Comparison of ENCODE assay signal across 8 cellular contexts in the genomic region with DNA sequence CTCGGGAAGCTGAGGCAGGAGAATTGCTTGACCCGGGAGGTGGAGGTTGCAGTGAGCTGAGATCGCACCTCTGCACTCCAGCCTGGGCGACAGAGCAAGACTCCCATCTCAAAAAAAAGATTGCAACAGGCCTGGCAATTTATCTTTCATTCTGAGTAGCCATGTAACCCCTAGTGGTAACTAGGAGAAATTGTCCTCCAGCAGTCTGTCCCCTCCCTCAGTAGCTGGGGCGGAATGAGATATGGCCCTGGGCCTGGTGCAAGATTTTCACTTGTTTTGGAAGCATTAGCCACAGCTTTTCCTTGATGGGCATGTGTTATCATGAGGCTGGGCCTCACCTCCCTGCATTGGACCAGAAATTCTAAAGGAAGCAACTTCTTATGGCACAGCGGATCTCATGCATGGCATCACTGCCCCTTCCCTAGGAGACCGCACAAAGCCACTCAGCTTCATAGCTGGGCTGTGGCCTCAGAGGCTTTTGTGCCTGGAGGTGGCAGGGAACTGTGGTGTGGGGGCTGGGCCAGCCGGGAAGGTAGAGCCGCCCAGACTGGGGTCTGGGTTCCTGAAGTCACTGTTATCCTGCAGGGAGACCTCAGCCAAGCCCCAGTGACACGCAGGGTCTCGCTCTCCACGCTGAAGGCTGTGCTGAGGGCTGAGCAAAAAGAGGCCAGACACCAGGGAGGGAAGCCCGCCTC. TPM values are rescaled to one million over a fixed set of nuclear protein-coding genes. Genes with fewer than 3 reads are reported as not detected.
DNase-seq lines count a peak whose midpoint lies in the region; ATAC-seq, FAIRE-seq and TF ChIP-seq lines count a peak whose summit lies in the region.

No MANE protein-coding gene starts in this region.

- peaks cover 0 to 2% of the 10 kb centered on the region in 2 donors for H3K27me3 Mint-ChIP-seq in CD8-positive, alpha-beta memory T cell
- no peaks in the 10 kb centered on the region for H3K27me3 Mint-ChIP-seq in activated CD4-positive, alpha-beta T cell treated with anti-CD3 and anti-CD28 coated beads, Interleukin-2, amount 10 ng/mL, durations not matched to agents 7 days and 5 days

- TF ChIP-seq CTCF in D721Med (IDR thresholded peaks at IDR 0.05; ENCODE audit: insufficient read depth, missing control alignments) (peak; percentile 26), IMR-90 (conservative IDR thresholded peaks at IDR 0.05; ENCODE audit: low read depth, low read length) (peak; percentile 42), adrenal gland (IDR thresholded peaks at IDR 0.05) (peak; percentile 31 to 49 (median 43))

- no peaks in the 10 kb centered on the region for H3K9me1 ChIP-seq in IMR-90 (ENCODE audit: insufficient read depth, low read length)

- no peak overlapping the region for H3K27ac ChIP-seq in IMR-90 (ENCODE audit: insufficient read depth, low read length)
- no peak overlapping the region for H3K27ac ChIP-seq in adrenal gland
- H3K27ac ChIP-seq in CD8-positive, alpha-beta memory T cell (ENCODE audit: low read depth, low read length) = no peak overlapping the region

- no peak overlapping the region for H3K56ac ChIP-seq in IMR-90 (ENCODE audit: extremely low read depth, insufficient read depth, low read length)

- DNase-seq in D721Med (ENCODE audit: insufficient read length, low spot score) (peak; percentile 59), IMR-90 (peak; percentile 28), adrenal gland (peak in 1 of 7 donors; percentile 24), kidney tubule cell (ENCODE audit: low spot score) (peak; percentile 29), NCI-H187 (lab: John Stamatoyannopoulos, UW) (no peak)
- DNase-seq in CD8-positive, alpha-beta memory T cell = no peak
- no peak for DNase-seq in activated CD4-positive, alpha-beta T cell treated with anti-CD3 and anti-CD28 coated beads, Interleukin-2, amount 10 ng/mL, durations not matched to agents 7 days and 5 days

- H3K27me3 ChIP-seq in IMR-90 (ENCODE audit: control insufficient read depth, insufficient read depth, low read length) = no peaks in the 10 kb centered on the region
- no peaks in the 10 kb centered on the region for H3K27me3 ChIP-seq in adrenal gland
- H3K27me3 ChIP-seq in CD8-positive, alpha-beta memory T cell (ENCODE audit: insufficient read depth, low read length, poor library complexity, severe bottlenecking) = no peaks in the 10 kb centered on the region

- H3K4me2 ChIP-seq in IMR-90 (ENCODE audit: low read depth, low read length) = no peak overlapping the region

- FAIRE-seq in D721Med (lab: Jason Lieb, UNC) = no peak

- H2AK9ac ChIP-seq in IMR-90 (replicated peaks; ENCODE audit: low read depth, low read length, poor library complexity) = peak overlapping the region; percentile 81

- H3K9me3 Mint-ChIP-seq in CD8-positive, alpha-beta memory T cell = no peaks in the 10 kb centered on the region
- H3K9me3 Mint-ChIP-seq in activated CD4-positive, alpha-beta T cell treated with anti-CD3 and anti-CD28 coated beads, Interleukin-2, amount 10 ng/mL, durations not matched to agents 7 days and 5 days = no peaks in the 10 kb centered on the region

- no peak overlapping the region for H2BK5ac ChIP-seq in IMR-90 (ENCODE audit: low read depth, low read length, poor library complexity, severe bottlenecking)

- BruUV-seq in IMR-90 (replicated peaks; lab: Mats Ljungman, UMichigan) = no TSS peak

- no peak overlapping the region for H3K14ac ChIP-seq in IMR-90 (replicated peaks; ENCODE audit: low read depth, low read length)

- H4K91ac ChIP-seq in IMR-90 (ENCODE audit: insufficient read depth, low read depth, low read length) = no peak overlapping the region

- peaks cover 0 to 6% (median 0%) of the 10 kb centered on the region in 3 donors for H3K36me3 Mint-ChIP-seq in CD8-positive, alpha-beta memory T cell
- no peaks in the 10 kb centered on the region for H3K36me3 Mint-ChIP-seq in activated CD4-positive, alpha-beta T cell treated with anti-CD3 and anti-CD28 coated beads, Interleukin-2, amount 10 ng/mL, durations not matched to agents 7 days and 5 days (ENCODE audit: low read depth)

- H2AFZ ChIP-seq in IMR-90 (replicated peaks; ENCODE audit: low read length, poor library complexity) = no peak overlapping the region

- no peak overlapping the region for H2BK15ac ChIP-seq in IMR-90 (ENCODE audit: low read depth, low read length)

- peak; percentile 68 for ATAC-seq in IMR-90 (ENCODE audit: low read depth)
- no peak for ATAC-seq in HG03442 (IDR thresholded peaks at IDR 0.05; ENCODE audit: unreplicated experiment)

- H3K4me1 Mint-ChIP-seq in CD8-positive, alpha-beta memory T cell = peaks cover 0 to 2% (median 1%) of the 10 kb centered on the region in 3 donors
- no peaks in the 10 kb centered on the region for H3K4me1 Mint-ChIP-seq in activated CD4-positive, alpha-beta T cell treated with anti-CD3 and anti-CD28 coated beads, Interleukin-2, amount 10 ng/mL, durations not matched to agents 7 days and 5 days

- H2BK120ac ChIP-seq in IMR-90 (ENCODE audit: low read depth, low read length) = no peak overlapping the region

- peaks cover 7% of the 10 kb centered on the region; the same call in 1 of the 2 replicates for H3K36me3 ChIP-seq in IMR-90 (ENCODE audit: control insufficient read depth, insufficient read depth, low read length)
- H3K36me3 ChIP-seq in adrenal gland (replicated peaks in 1 of 2) = no peaks in the 10 kb centered on the region
- H3K36me3 ChIP-seq in CD8-positive, alpha-beta memory T cell (ENCODE audit: insufficient read depth, low read length) = no peaks in the 10 kb centered on the region

- H3K9ac ChIP-seq in IMR-90 (ENCODE audit: low read depth, low read length) = no peak overlapping the region

- H3K4me1 ChIP-seq in IMR-90 (ENCODE audit: control insufficient read depth, insufficient read depth, low read length) = 0 out of 2 replicates have a peak, but pooled peaks cover 1% of the 10 kb centered on the region
- no peaks in the 10 kb centered on the region for H3K4me1 ChIP-seq in adrenal gland (replicated peaks in 1 of 2)
- H3K4me1 ChIP-seq in CD8-positive, alpha-beta memory T cell (ENCODE audit: insufficient read depth, low read length) = no peaks in the 10 kb centered on the region

- H4K5ac ChIP-seq in IMR-90 (ENCODE audit: low read depth, low read length) = no peak overlapping the region

- H2AK5ac ChIP-seq in IMR-90 (ENCODE audit: low read depth, low read length) = no peak overlapping the region

- CTCF ChIA-PET in IMR-90 (lab: Yijun Ruan, JAX) = interaction anchor here (0.5 to 0.7 kb wide), 3 partner anchors 45 to 163 kb away, joined by 3 to 7 read pairs (median 4); no protein-coding TSS in a partner anchor
- CTCF ChIA-PET in CD8-positive, alpha-beta memory T cell (lab: Charles Lee) = interaction anchor here (1.3 to 2.6 kb wide), 2 partner anchors 10 to 36 kb away, joined by 4 to 10 read pairs; no protein-coding TSS in a partner anchor
- CTCF ChIA-PET in activated CD4-positive, alpha-beta T cell treated with anti-CD3 and anti-CD28 coated beads, Interleukin-2, amount 10 ng/mL, durations not matched to agents 7 days and 5 days (lab: Charles Lee) = interaction anchor here (0.5 to 1.1 kb wide), 4 partner anchors 24 to 257 kb away, joined by 3 read pairs; no protein-coding TSS in a partner anchor

- H3K4me3 ChIP-seq in IMR-90 (ENCODE audit: insufficient read depth, low read depth, low read length) (no peak overlapping the region), adrenal gland (no peak overlapping the region)
- H3K4me3 ChIP-seq in CD8-positive, alpha-beta memory T cell (ENCODE audit: low read length) = no peak overlapping the region

- H3K18ac ChIP-seq in IMR-90 (ENCODE audit: low read depth, low read length) = no peak overlapping the region

- no peak overlapping the region for H3K4me3 Mint-ChIP-seq in CD8-positive, alpha-beta memory T cell
- no peak overlapping the region for H3K4me3 Mint-ChIP-seq in activated CD4-positive, alpha-beta T cell treated with anti-CD3 and anti-CD28 coated beads, Interleukin-2, amount 10 ng/mL, durations not matched to agents 7 days and 5 days

- H2BK20ac ChIP-seq in IMR-90 (ENCODE audit: low read depth, low read length) = no peak overlapping the region

- H3K9me3 ChIP-seq in IMR-90 (ENCODE audit: control insufficient read depth, insufficient read depth, low read length) (no peaks in the 10 kb centered on the region), adrenal gland (replicated peaks in 1 of 3) (no peaks in the 10 kb centered on the region)
- no peaks in the 10 kb centered on the region for H3K9me3 ChIP-seq in CD8-positive, alpha-beta memory T cell (ENCODE audit: low read length)

- TF ChIP-seq POLR2A in IMR-90 (IDR thresholded peaks at IDR 0.05; ENCODE audit: low read depth, low read length) (no peak), adrenal gland (IDR thresholded peaks at IDR 0.05) (no peak)

- no peak overlapping the region for H3K23ac ChIP-seq in IMR-90 (ENCODE audit: low read depth, low read length)

- no peak overlapping the region for H4K8ac ChIP-seq in IMR-90 (ENCODE audit: low read depth in 2 of 2, low read length in 2 of 2)

- no peak overlapping the region for H3K4ac ChIP-seq in IMR-90 (ENCODE audit: low read depth, low read length)

- 50% methylated on average over 6 of the region's 13 CpGs; no CpG with 5 or more reads in 1 of the 2 experiments for WGBS in IMR-90 (ENCODE audit: extremely low coverage in 2 of 2, insufficient read length in 1 of 2), 2 experiments
- WGBS in adrenal gland, 4 donors = 71 to 76% (median 75%) methylated on average over 9 to 13 of the region's 13 CpGs

- in situ Hi-C loops in IMR-90 (cut with MboI; ENCODE audit: low sequenced_read_pairs) = no loop called here

- TF ChIP-seq RAD21 in IMR-90 (IDR thresholded peaks at IDR 0.05; ENCODE audit: low read length) = peak; percentile 34

- H3K27ac Mint-ChIP-seq in CD8-positive, alpha-beta memory T cell = no peak overlapping the region
- H3K27ac Mint-ChIP-seq in activated CD4-positive, alpha-beta T cell treated with anti-CD3 and anti-CD28 coated beads, Interleukin-2, amount 10 ng/mL, durations not matched to agents 7 days and 5 days = no peak overlapping the region

- no peaks in the 10 kb centered on the region; the same call in 1 of the 2 replicates for H4K20me1 ChIP-seq in IMR-90 (ENCODE audit: insufficient read depth, low read length)

- H3K79me1 ChIP-seq in IMR-90 (ENCODE audit: low read depth in 1 of 2, low read length in 2 of 2) = no peaks in the 10 kb centered on the region

- POLR2A ChIA-PET in IMR-90 (lab: Charles Lee; ENCODE audit: unreplicated experiment) = no interaction called here
- POLR2A ChIA-PET in CD8-positive, alpha-beta memory T cell (lab: Charles Lee) = no interaction called here
- POLR2A ChIA-PET in activated CD4-positive, alpha-beta T cell treated with anti-CD3 and anti-CD28 coated beads, Interleukin-2, amount 10 ng/mL, durations not matched to agents 7 days and 5 days (lab: Charles Lee) = no interaction called here

- intact Hi-C loops in IMR-90 (cut with micrococcal nuclease) = no loop called here
- intact Hi-C loops in adrenal gland (cut with DNase I) = loop anchor here (10.0 kb wide), 1 partner anchor 115 kb away; the partner anchor contains the start of gene DHRS7B (in 2 of the 2)

- dilution Hi-C loops in IMR-90 (cut with HindIII; ENCODE audit: low sequenced_read_pairs, unreplicated experiment) = no loop called here

RNA-seq across cellular contexts. Expression of gene NATD1, which starts 13.4 kb away (rescaled TPM):
- 0.56 and 0.90 TPM in 2 replicates for total RNA-seq in IMR-90 (2012; rRNA removed)
- polyA plus RNA-seq in IMR-90 (2012; rRNA removed) = 4.1 and 4.3 TPM in 2 replicates
- 2.2 and 5.3 TPM in 2 replicates for polyA plus RNA-seq in IMR-90 (2012; cell fraction: cytosol; rRNA removed)
- polyA plus RNA-seq in IMR-90 (2012; cell fraction: nucleus; rRNA removed; ENCODE audit: low replicate concordance) = 4.7 and 7.3 TPM in 2 replicates
- 10 to 100 TPM in 6 of 8 donors, 1 to 10 TPM in 2; 4.3 to 18.7 (median 13.0) TPM for total RNA-seq in adrenal gland
- polyA plus RNA-seq in adrenal gland = 1 to 10 TPM; 1.8 to 3.1 (median 3.0) TPM
- 1 to 10 TPM; 2.7 to 2.8 TPM for total RNA-seq in CD8-positive, alpha-beta memory T cell
- polyA plus RNA-seq in CD8-positive, alpha-beta memory T cell = 3.0 TPM
- 1 to 10 TPM; 3.0 to 3.2 TPM for total RNA-seq in activated CD4-positive, alpha-beta T cell treated with anti-CD3 and anti-CD28 coated beads, Interleukin-2, amount 10 ng/mL, durations not matched to agents 7 days and 5 days

RNA-seq across cellular contexts. Expression of gene TMEM11, which starts 25.9 kb away (rescaled TPM):
- total RNA-seq in IMR-90 (2012; rRNA removed) = 19.2 and 19.9 TPM in 2 replicates
- polyA plus RNA-seq in IMR-90 (2012; rRNA removed) = 44.7 and 57.6 TPM in 2 replicates
- polyA plus RNA-seq in IMR-90 (2012; cell fraction: cytosol; rRNA removed) = 38.0 and 64.3 TPM in 2 replicates
- 17.1 and 33.2 TPM in 2 replicates for polyA plus RNA-seq in IMR-90 (2012; cell fraction: nucleus; rRNA removed; ENCODE audit: low replicate concordance)
- total RNA-seq in adrenal gland = 10 to 100 TPM; 12.4 to 75.8 (median 21.8) TPM
- polyA plus RNA-seq in adrenal gland = 10 to 100 TPM; 25.9 to 31.6 (median 28.7) TPM
- total RNA-seq in CD8-positive, alpha-beta memory T cell = 10 to 100 TPM; 26.1 to 29.8 TPM
- 37.4 TPM for polyA plus RNA-seq in CD8-positive, alpha-beta memory T cell
- 10 to 100 TPM; 24.7 to 28.1 TPM for total RNA-seq in activated CD4-positive, alpha-beta T cell treated with anti-CD3 and anti-CD28 coated beads, Interleukin-2, amount 10 ng/mL, durations not matched to agents 7 days and 5 days

RNA-seq across cellular contexts. Expression of gene MAP2K3, which starts 44.7 kb away (rescaled TPM):
- total RNA-seq in IMR-90 (2012; rRNA removed) (23.5 and 25.0 TPM in 2 replicates), adrenal gland (10 to 100 TPM; 11.5 to 64.8 (median 32.2) TPM)
- polyA plus RNA-seq in IMR-90 (2012; rRNA removed) (72.6 and 82.2 TPM in 2 replicates), adrenal gland (10 to 100 TPM; 19.2 to 64.4 (median 37.4) TPM)
- polyA plus RNA-seq in IMR-90 (2012; cell fraction: cytosol; rRNA removed) = 80.0 and 96.7 TPM in 2 replicates
- polyA plus RNA-seq in IMR-90 (2012; cell fraction: nucleus; rRNA removed; ENCODE audit: low replicate concordance) = 106 and 189 TPM in 2 replicates
- 100 to 1,000 TPM; 139 to 150 TPM for total RNA-seq in CD8-positive, alpha-beta memory T cell
- 99.8 TPM for polyA plus RNA-seq in CD8-positive, alpha-beta memory T cell
- 10 to 100 TPM; 41.7 to 52.8 TPM for total RNA-seq in activated CD4-positive, alpha-beta T cell treated with anti-CD3 and anti-CD28 coated beads, Interleukin-2, amount 10 ng/mL, durations not matched to agents 7 days and 5 days

Comparison
In these comparisons a context has a peak if more than half of its experiments do, and no peak if none do; other contexts are left out.
1. DNase-seq: peak in D721Med (single experiment), IMR-90 (single experiment) and kidney tubule cell (single experiment); none in NCI-H187 (0 of 2), CD8-positive, alpha-beta memory T cell (0 of 5) and activated CD4-positive, alpha-beta T cell treated with anti-CD3 and anti-CD28 coated beads, Interleukin-2, amount 10 ng/mL, durations not matched to agents 7 days and 5 days (single experiment).
2. Peak in every context shown above with its lines, with median percentiles within 50 percentile points of each other: CTCF ChIP-seq.